Comparison of ENCODE assay signal across 8 cellular contexts in the genomic region with DNA sequence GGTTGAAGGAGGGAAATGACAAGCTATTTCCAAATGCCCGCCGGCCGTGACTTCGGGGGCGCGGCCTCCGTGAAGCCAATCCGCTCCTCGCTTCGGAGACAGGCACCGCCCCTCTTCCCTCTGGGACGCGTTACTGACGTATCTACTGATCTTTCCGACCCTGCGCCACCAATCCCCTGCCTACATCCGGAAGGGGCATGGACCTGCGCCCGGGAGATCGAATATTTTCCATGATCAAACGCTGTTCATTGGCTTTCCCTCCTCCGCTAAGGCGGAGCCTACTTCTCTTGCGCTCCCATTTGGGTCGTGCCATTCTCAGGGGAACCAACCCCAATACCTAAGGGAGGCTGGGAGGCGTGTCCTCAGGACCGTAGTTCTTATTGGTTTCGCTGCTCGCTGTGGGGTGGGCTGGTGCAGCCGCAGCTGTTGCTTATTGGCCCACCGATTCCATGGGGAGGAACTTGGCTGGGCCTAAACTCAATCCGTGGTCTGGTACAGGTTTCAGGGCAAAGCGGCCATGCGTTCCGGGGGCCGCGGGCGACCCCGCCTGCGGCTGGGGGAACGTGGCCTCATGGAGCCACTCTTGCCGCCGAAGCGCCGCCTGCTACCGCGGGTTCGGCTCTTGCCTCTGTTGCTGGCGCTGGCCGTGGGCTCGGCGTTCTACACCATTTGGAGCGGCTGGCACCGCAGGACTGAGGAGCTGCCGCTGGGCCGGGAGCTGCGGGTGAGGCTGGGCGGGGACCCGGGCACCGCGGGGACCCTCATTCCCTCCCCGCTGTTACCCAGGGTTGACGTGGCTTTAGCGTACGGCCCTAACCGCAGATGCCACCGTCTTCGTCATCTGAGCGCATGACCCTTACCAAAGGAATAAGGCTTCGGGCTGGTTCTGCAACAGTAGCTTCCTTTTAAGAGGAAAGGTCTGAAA. TPM values are rescaled to one million over a fixed set of nuclear protein-coding genes. Genes with fewer than 3 reads are reported as not detected.
DNase-seq lines count a peak whose midpoint lies in the region; ATAC-seq and TF ChIP-seq lines count a peak whose summit lies in the region.

A gene (plus strand): TSS at position 480 of the 925 bp plus-strand sequence. CDS start 38 bp downstream, at position 518.

- H3K27ac Mint-ChIP-seq in CD14-positive monocyte, result peak within 1 kb of the TSS; percentile 97 to 100 (median 100)
- H3K27ac Mint-ChIP-seq in activated CD4-positive, alpha-beta memory T cell treated with anti-CD3 and anti-CD28 coated beads for 36 hours, result peak within 1 kb of the TSS; percentile 94

- peak within 1 kb of the TSS; percentile 93 to 98 for H3K4me3 Mint-ChIP-seq in CD14-positive monocyte
- H3K4me3 Mint-ChIP-seq in activated CD4-positive, alpha-beta memory T cell treated with anti-CD3 and anti-CD28 coated beads for 36 hours, result peak within 1 kb of the TSS; percentile 97

- under 1% methylated on average over 70 of the region's 70 CpGs for WGBS in liver

- peak; percentile 98 for DNase-seq in CD14-positive monocyte (ENCODE audit: low spot score)
- peak; percentile 100 for DNase-seq in NCI-H82 (lab: John Stamatoyannopoulos, UW)
- DNase-seq in activated CD4-positive, alpha-beta memory T cell treated with anti-CD3 and anti-CD28 coated beads for 36 hours, result peak; percentile 99
- DNase-seq in dorsolateral prefrontal cortex, result peak; percentile 90 to 99 (median 98)
- DNase-seq in stimulated activated CD4-positive, alpha-beta T cell treated with anti-CD3 and anti-CD28 coated beads, Interleukin-4, amount 100 ng/mL, for 24 hours, result peak; percentile 98

- H3K27ac ChIP-seq in dorsolateral prefrontal cortex (peak within 1 kb of the TSS; percentile 25 to 96 (median 84)), liver (ENCODE audit: low read depth in 1 of 2, low read length in 2 of 2) (peak within 1 kb of the TSS; percentile 87 to 96)

- POLR2A ChIA-PET in activated CD4-positive, alpha-beta memory T cell treated with anti-CD3 and anti-CD28 coated beads for 36 hours (lab: Charles Lee), result interaction anchor here (0.6 to 4.1 kb wide), 17 partner anchors 11 to 1245 kb away, joined by 3 to 31 read pairs (median 4); a partner anchor contains a TSS

- H3K9me3 Mint-ChIP-seq in CD14-positive monocyte, result peaks cover 0 to 3% (median 0%) of the 10 kb centered on the region in 7 donors
- no peaks in the 10 kb centered on the region for H3K9me3 Mint-ChIP-seq in activated CD4-positive, alpha-beta memory T cell treated with anti-CD3 and anti-CD28 coated beads for 36 hours

- peaks cover 0 to 15% (median 7%) of the 10 kb centered on the region in 4 donors for H3K4me1 ChIP-seq in liver (ENCODE audit: control insufficient read depth in 4 of 4, insufficient read depth in 4 of 4, low read length in 3 of 4)

- H3K27me3 ChIP-seq in dorsolateral prefrontal cortex (no peaks in the 10 kb centered on the region), liver (ENCODE audit: control insufficient read depth in 4 of 4, insufficient read depth in 4 of 4, low read length in 3 of 4) (no peaks in the 10 kb centered on the region)

- H3K9me3 ChIP-seq in liver (ENCODE audit: control insufficient read depth in 4 of 4, low read length in 3 of 4), result no peaks in the 10 kb centered on the region

- peak; percentile 22 to 44 for TF ChIP-seq RAD21 in liver (IDR thresholded peaks at IDR 0.05)

- ATAC-seq in GM19397 (IDR thresholded peaks at IDR 0.05; ENCODE audit: unreplicated experiment), result peak; percentile 85
- ATAC-seq in HG03571 (IDR thresholded peaks at IDR 0.05; ENCODE audit: unreplicated experiment), result peak; percentile 87

- peaks cover 0 to 18% (median 8%) of the 10 kb centered on the region in 4 donors for H3K36me3 ChIP-seq in liver (ENCODE audit: control insufficient read depth in 4 of 4, insufficient read depth in 3 of 4, low read depth in 1 of 4, low read length in 3 of 4)

- intact Hi-C loops in CD14-positive monocyte (cut with micrococcal nuclease), result loop anchor here in 1 of 2 donors (1.0 to 2.0 kb wide), 3 partner anchors 25 to 50 kb away; a partner anchor contains a TSS
- intact Hi-C loops in activated CD4-positive, alpha-beta memory T cell treated with anti-CD3 and anti-CD28 coated beads for 36 hours (cut with micrococcal nuclease), result loop anchor here (1.0 to 5.0 kb wide), 10 partner anchors 11 to 514 kb away; a partner anchor contains a TSS
- intact Hi-C loops in dorsolateral prefrontal cortex (cut with DNase I), result loop anchor here (2.0 to 10.0 kb wide), 5 partner anchors 24 to 170 kb away; a partner anchor contains a TSS

- H3K9ac ChIP-seq in liver (ENCODE audit: low read depth in 1 of 2, low read length in 2 of 2), result peak within 1 kb of the TSS; percentile 53 to 78

- peak within 1 kb of the TSS; percentile 68 to 100 (median 90) for H3K4me3 ChIP-seq in dorsolateral prefrontal cortex
- peak within 1 kb of the TSS; percentile 77 to 97 (median 82) for H3K4me3 ChIP-seq in liver (ENCODE audit: low read depth in 1 of 3, low read length in 3 of 3)

- CTCF ChIA-PET in activated CD4-positive, alpha-beta memory T cell treated with anti-CD3 and anti-CD28 coated beads for 36 hours (lab: Charles Lee), result interaction anchor here (0.6 to 7.3 kb wide), 38 partner anchors 8 to 1098 kb away, joined by 3 to 77 read pairs (median 5); a partner anchor contains a TSS

- H3K36me3 Mint-ChIP-seq in CD14-positive monocyte, result peaks cover 34 to 46% of the 10 kb centered on the region in 2 donors
- peaks cover 38% of the 10 kb centered on the region for H3K36me3 Mint-ChIP-seq in activated CD4-positive, alpha-beta memory T cell treated with anti-CD3 and anti-CD28 coated beads for 36 hours

- H3K27me3 Mint-ChIP-seq in CD14-positive monocyte (ENCODE audit: low read depth in 3 of 3), result peaks cover 0 to 6% (median 0%) of the 10 kb centered on the region in 3 donors
- H3K27me3 Mint-ChIP-seq in activated CD4-positive, alpha-beta memory T cell treated with anti-CD3 and anti-CD28 coated beads for 36 hours, result no peaks in the 10 kb centered on the region

- H3K4me1 Mint-ChIP-seq in CD14-positive monocyte, result peaks cover 23% of the 10 kb centered on the region
- H3K4me1 Mint-ChIP-seq in activated CD4-positive, alpha-beta memory T cell treated with anti-CD3 and anti-CD28 coated beads for 36 hours (ENCODE audit: low read depth), result peaks cover 21% of the 10 kb centered on the region

- TF ChIP-seq CTCF in CD14-positive monocyte (IDR thresholded peaks at IDR 0.05) (no peak), dorsolateral prefrontal cortex (IDR thresholded peaks at IDR 0.05 in 54 of 56, conservative IDR thresholded peaks at IDR 0.05 in 2 of 56; ENCODE audit: low read depth in 1 of 56, partially characterized antibody in 56 of 56) (peak in 13 of 56 donors; percentile 0 to 58 (median 23)), liver (IDR thresholded peaks at IDR 0.05; ENCODE audit: low read depth, low read length, missing input control) (no peak)

TF ChIP-seq in liver, 16 proteins besides CTCF, POLR2A, EP300 and RAD21 (continues in another document):
- TF ChIP-seq GABPA (IDR thresholded peaks at IDR 0.05 in 1 of 2, conservative IDR thresholded peaks at IDR 0.05 in 1 of 2) (peak in 1 of 2 donors; percentile 92), TAF1 (conservative IDR thresholded peaks at IDR 0.05) (no peak), EGR1 (IDR thresholded peaks at IDR 0.05; ENCODE audit: low read depth in 2 of 2) (peak; percentile 91 to 97), NR2F2 (IDR thresholded peaks at IDR 0.05) (peak; percentile 95), HNF4G (IDR thresholded peaks at IDR 0.05) (no peak), YY1 (IDR thresholded peaks at IDR 0.05) (peak; percentile 91), RXRA (IDR thresholded peaks at IDR 0.05) (peak; percentile 71 to 75), FOXA1 (IDR thresholded peaks at IDR 0.05) (peak; percentile 67), SP1 (IDR thresholded peaks at IDR 0.05) (peak; percentile 98), FOXA2 (IDR thresholded peaks at IDR 0.05) (no peak), JUND (IDR thresholded peaks at IDR 0.05) (peak; percentile 61 to 85), HNF4A (conservative IDR thresholded peaks at IDR 0.05) (peak; percentile 59 to 61)
- TF ChIP-seq, protein P1, sequence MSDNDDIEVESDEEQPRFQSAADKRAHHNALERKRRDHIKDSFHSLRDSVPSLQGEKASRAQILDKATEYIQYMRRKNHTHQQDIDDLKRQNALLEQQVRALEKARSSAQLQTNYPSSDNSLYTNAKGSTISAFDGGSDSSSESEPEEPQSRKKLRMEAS (IDR thresholded peaks at IDR 0.05), result peak; percentile 93
- TF ChIP-seq, protein P2, sequence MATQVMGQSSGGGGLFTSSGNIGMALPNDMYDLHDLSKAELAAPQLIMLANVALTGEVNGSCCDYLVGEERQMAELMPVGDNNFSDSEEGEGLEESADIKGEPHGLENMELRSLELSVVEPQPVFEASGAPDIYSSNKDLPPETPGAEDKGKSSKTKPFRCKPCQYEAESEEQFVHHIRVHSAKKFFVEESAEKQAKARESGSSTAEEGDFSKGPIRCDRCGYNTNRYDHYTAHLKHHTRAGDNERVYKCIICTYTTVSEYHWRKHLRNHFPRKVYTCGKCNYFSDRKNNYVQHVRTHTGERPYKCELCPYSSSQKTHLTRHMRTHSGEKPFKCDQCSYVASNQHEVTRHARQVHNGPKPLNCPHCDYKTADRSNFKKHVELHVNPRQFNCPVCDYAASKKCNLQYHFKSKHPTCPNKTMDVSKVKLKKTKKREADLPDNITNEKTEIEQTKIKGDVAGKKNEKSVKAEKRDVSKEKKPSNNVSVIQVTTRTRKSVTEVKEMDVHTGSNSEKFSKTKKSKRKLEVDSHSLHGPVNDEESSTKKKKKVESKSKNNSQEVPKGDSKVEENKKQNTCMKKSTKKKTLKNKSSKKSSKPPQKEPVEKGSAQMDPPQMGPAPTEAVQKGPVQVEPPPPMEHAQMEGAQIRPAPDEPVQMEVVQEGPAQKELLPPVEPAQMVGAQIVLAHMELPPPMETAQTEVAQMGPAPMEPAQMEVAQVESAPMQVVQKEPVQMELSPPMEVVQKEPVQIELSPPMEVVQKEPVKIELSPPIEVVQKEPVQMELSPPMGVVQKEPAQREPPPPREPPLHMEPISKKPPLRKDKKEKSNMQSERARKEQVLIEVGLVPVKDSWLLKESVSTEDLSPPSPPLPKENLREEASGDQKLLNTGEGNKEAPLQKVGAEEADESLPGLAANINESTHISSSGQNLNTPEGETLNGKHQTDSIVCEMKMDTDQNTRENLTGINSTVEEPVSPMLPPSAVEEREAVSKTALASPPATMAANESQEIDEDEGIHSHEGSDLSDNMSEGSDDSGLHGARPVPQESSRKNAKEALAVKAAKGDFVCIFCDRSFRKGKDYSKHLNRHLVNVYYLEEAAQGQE (IDR thresholded peaks at IDR 0.05), result peak; percentile 89
- TF ChIP-seq, protein P3, sequence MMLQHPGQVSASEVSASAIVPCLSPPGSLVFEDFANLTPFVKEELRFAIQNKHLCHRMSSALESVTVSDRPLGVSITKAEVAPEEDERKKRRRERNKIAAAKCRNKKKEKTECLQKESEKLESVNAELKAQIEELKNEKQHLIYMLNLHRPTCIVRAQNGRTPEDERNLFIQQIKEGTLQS (IDR thresholded peaks at IDR 0.05), result peak; percentile 60

RNA-seq across cellular contexts. Expression of the gene that starts here (rescaled TPM):
- under 1 TPM; 0.46 to 0.90 TPM for polyA plus RNA-seq in CD14-positive monocyte
- total RNA-seq in activated CD4-positive, alpha-beta memory T cell treated with anti-CD3 and anti-CD28 coated beads for 36 hours, result 10 to 100 TPM; 13.8 to 16.8 TPM
- total RNA-seq in dorsolateral prefrontal cortex, result 10 to 100 TPM in 31 of 120 experiments, 1 to 10 TPM in 89; 3.0 to 16.5 (median 8.6) TPM
- total RNA-seq in liver, result 1 to 10 TPM; 3.7 to 6.1 TPM
- 1 to 10 TPM; 2.9 to 4.5 TPM for polyA plus RNA-seq in liver

Comparison
In these comparisons a context has a peak if more than half of its experiments do, and no peak if none do; other contexts are left out.
1. Peak in every context shown above with its lines: DNase-seq, ATAC-seq, H3K4me3 ChIP-seq and H3K27ac ChIP-seq.
2. Peak in DNase-seq in CD14-positive monocyte; RNA of the gene not detected or under 1 TPM.